ENCODE assay signal across 1 cellular context in the genomic region with DNA sequence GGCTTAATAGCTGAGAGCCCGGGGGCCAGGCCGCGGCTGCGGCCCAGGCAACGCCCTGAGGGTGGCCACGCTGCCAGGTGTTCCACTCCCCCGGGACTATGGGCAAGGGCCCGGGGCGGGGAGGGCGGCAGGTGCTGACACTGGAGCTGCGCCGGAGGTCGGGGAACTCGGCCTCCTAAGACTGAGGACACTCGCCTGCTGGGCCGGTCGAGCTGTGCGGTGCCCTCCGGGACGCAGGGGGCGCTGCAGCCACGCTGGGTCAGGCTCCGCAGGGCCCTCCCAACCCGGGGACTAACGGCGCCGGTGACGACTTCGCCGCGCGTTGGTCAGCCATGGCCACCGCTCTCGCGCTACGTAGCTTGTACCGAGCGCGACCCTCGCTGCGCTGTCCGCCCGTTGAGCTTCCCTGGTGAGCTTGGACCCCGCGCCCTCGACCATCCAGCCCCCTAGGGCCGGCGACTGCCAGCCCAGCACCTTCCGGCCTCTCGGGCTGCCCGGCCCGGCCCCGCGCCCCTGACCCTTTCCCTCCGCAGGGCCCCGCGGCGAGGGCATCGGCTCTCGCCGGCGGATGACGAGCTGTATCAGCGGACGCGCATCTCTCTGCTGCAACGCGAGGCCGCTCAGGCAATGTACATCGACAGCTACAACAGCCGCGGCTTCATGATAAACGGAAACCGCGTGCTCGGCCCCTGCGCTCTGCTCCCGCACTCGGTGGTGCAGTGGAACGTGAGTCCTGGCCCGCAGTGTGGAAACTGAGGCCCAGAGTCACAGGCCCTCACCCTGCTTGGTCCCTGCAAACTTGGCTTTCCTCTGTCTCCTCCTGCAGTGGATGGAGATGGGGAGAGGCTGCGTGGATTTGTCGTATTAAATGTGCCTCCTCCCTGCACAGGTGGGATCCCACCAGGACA.
TF ChIP-seq lines count a peak whose summit lies in the region.

A gene with protein sequence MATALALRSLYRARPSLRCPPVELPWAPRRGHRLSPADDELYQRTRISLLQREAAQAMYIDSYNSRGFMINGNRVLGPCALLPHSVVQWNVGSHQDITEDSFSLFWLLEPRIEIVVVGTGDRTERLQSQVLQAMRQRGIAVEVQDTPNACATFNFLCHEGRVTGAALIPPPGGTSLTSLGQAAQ (plus strand): TSS at position 309 of the 908 bp plus-strand sequence. CDS start 24 bp downstream, at position 333.

TF ChIP-seq in HEK293, 187 proteins besides CTCF, POLR2A, EP300 and RAD21 (continued from another document and continues in another):
- TF ChIP-seq ZNF148 (tag by site-specific recombination; IDR thresholded peaks at IDR 0.05; ENCODE audit: borderline replicate concordance) (no peak), KLF10 (tag by site-specific recombination; IDR thresholded peaks at IDR 0.05) (peak; percentile 40), ZNF138 (tag by site-specific recombination; IDR thresholded peaks at IDR 0.05; ENCODE audit: borderline replicate concordance) (no peak), ZBTB8A (tag by site-specific recombination; IDR thresholded peaks at IDR 0.05) (peak; percentile 76), SP3 (tag by site-specific recombination; IDR thresholded peaks at IDR 0.05) (peak; percentile 78), HOXD13 (CRISPR knock-in tag; IDR thresholded peaks at IDR 0.05; ENCODE audit: borderline replicate concordance) (no peak), FEZF1 (tag by site-specific recombination; IDR thresholded peaks at IDR 0.05) (no peak; the same call in 1 of the 2 replicates), ZNF202 (tag by site-specific recombination; IDR thresholded peaks at IDR 0.05; ENCODE audit: borderline replicate concordance) (no peak), ZNF112 (tag by site-specific recombination; IDR thresholded peaks at IDR 0.05) (no peak), GLI2 (tag by site-specific recombination; IDR thresholded peaks at IDR 0.05; ENCODE audit: borderline replicate concordance, low read depth) (no peak), YY2 (tag by site-specific recombination; IDR thresholded peaks at IDR 0.05) (peak; percentile 70), ZNF488 (tag by site-specific recombination; IDR thresholded peaks at IDR 0.05) (no peak), PRDM2 (tag by site-specific recombination; IDR thresholded peaks at IDR 0.05; ENCODE audit: borderline replicate concordance) (no peak), ZNF544 (tag by site-specific recombination; IDR thresholded peaks at IDR 0.05) (no peak), SCRT2 (tag by site-specific recombination; IDR thresholded peaks at IDR 0.05) (peak; percentile 34; the same call in 1 of the 2 replicates), ZNF274 (IDR thresholded peaks at IDR 0.05; ENCODE audit: low read length) (no peak), ZNF274 (tag by site-specific recombination; IDR thresholded peaks at IDR 0.05; ENCODE audit: borderline replicate concordance) (no peak), ZNF704 (tag by site-specific recombination; IDR thresholded peaks at IDR 0.05) (0 out of 2 replicates have a peak, but pooled peaks have one; percentile 7), ZNF2 (tag by site-specific recombination; IDR thresholded peaks at IDR 0.05) (peak; percentile 78), ZNF26 (tag by site-specific recombination; IDR thresholded peaks at IDR 0.05) (no peak), ZNF155 (tag by site-specific recombination; IDR thresholded peaks at IDR 0.05) (no peak), ZNF830 (tag by site-specific recombination; IDR thresholded peaks at IDR 0.05; ENCODE audit: low read depth) (no peak), ZNF48 (tag by site-specific recombination; IDR thresholded peaks at IDR 0.05) (no peak), ZNF24 (tag by site-specific recombination; IDR thresholded peaks at IDR 0.05) (peak; percentile 56; the same call in 1 of the 2 replicates), ZNF791 (tag by site-specific recombination; IDR thresholded peaks at IDR 0.05) (no peak), ZBTB10 (tag by site-specific recombination; IDR thresholded peaks at IDR 0.05) (no peak), ZNF677 (tag by site-specific recombination; IDR thresholded peaks at IDR 0.05) (no peak), ZNF433 (tag by site-specific recombination; IDR thresholded peaks at IDR 0.05; ENCODE audit: low read depth) (no peak), ZNF140 (tag by site-specific recombination; IDR thresholded peaks at IDR 0.05) (no peak), ZBTB1 (tag by site-specific recombination; IDR thresholded peaks at IDR 0.05) (no peak; the same call in 1 of the 2 replicates)
- TF ChIP-seq, protein P1, sequence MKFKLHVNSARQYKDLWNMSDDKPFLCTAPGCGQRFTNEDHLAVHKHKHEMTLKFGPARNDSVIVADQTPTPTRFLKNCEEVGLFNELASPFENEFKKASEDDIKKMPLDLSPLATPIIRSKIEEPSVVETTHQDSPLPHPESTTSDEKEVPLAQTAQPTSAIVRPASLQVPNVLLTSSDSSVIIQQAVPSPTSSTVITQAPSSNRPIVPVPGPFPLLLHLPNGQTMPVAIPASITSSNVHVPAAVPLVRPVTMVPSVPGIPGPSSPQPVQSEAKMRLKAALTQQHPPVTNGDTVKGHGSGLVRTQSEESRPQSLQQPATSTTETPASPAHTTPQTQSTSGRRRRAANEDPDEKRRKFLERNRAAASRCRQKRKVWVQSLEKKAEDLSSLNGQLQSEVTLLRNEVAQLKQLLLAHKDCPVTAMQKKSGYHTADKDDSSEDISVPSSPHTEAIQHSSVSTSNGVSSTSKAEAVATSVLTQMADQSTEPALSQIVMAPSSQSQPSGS (tag by site-specific recombination; IDR thresholded peaks at IDR 0.05; ENCODE audit: low read depth), result peak; percentile 44; the same call in 1 of the 2 replicates
- TF ChIP-seq, protein P2, sequence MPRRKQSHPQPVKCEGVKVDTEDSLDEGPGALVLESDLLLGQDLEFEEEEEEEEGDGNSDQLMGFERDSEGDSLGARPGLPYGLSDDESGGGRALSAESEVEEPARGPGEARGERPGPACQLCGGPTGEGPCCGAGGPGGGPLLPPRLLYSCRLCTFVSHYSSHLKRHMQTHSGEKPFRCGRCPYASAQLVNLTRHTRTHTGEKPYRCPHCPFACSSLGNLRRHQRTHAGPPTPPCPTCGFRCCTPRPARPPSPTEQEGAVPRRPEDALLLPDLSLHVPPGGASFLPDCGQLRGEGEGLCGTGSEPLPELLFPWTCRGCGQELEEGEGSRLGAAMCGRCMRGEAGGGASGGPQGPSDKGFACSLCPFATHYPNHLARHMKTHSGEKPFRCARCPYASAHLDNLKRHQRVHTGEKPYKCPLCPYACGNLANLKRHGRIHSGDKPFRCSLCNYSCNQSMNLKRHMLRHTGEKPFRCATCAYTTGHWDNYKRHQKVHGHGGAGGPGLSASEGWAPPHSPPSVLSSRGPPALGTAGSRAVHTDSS (tag by site-specific recombination; IDR thresholded peaks at IDR 0.05), result no peak
- TF ChIP-seq, protein P3, sequence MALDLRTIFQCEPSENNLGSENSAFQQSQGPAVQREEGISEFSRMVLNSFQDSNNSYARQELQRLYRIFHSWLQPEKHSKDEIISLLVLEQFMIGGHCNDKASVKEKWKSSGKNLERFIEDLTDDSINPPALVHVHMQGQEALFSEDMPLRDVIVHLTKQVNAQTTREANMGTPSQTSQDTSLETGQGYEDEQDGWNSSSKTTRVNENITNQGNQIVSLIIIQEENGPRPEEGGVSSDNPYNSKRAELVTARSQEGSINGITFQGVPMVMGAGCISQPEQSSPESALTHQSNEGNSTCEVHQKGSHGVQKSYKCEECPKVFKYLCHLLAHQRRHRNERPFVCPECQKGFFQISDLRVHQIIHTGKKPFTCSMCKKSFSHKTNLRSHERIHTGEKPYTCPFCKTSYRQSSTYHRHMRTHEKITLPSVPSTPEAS (tag by site-specific recombination; IDR thresholded peaks at IDR 0.05), result peak; percentile 32; the same call in 1 of the 2 replicates
